8 cellular contexts compared by ENCODE assay signal in genomic region chrX:70196961-70197805, GRCh38. TPM values are rescaled to one million over a fixed set of nuclear protein-coding genes. Genes with fewer than 3 reads are reported as not detected.
DNase-seq lines count a peak whose midpoint lies in the region; ATAC-seq, FAIRE-seq and TF ChIP-seq lines count a peak whose summit lies in the region.

No MANE protein-coding gene starts in this region.

- H3K36me3 Mint-ChIP-seq in neural progenitor cell: no peaks in the 10 kb centered on the region

- FAIRE-seq in urothelium cell line (lab: Jason Lieb, UNC): no peak

- no peaks in the 10 kb centered on the region for H4K20me1 ChIP-seq in neural progenitor cell (ENCODE audit: low read depth)

- H3K9me3 Mint-ChIP-seq in neural progenitor cell: peaks cover 2% of the 10 kb centered on the region

- H3K27ac ChIP-seq in ACC112 (ENCODE audit: low read depth, low read length): no peak overlapping the region
- no peak overlapping the region for H3K27ac ChIP-seq in epithelial cell of prostate
- H3K27ac ChIP-seq in neural progenitor cell: no peak overlapping the region

- H3K4me1 Mint-ChIP-seq in neural progenitor cell: no peaks in the 10 kb centered on the region

- H3K4me3 ChIP-seq in ACC112 (ENCODE audit: low read depth, low read length): no peak overlapping the region; the same call in 1 of the 2 replicates
- H3K4me3 ChIP-seq in neural progenitor cell: no peak overlapping the region

- no peak overlapping the region for H3K4me2 ChIP-seq in neural progenitor cell

- TF ChIP-seq CTCF in neural progenitor cell (IDR thresholded peaks at IDR 0.05): peak; percentile 62

- DNase-seq in NCI-H526 treated with DMSO at 0.1 percent for 48 hours (lab: John Stamatoyannopoulos, UW) (peak; percentile 11), epithelial cell of prostate (ENCODE audit: low read depth, low spot score) (peak; percentile 16), neural progenitor cell (ENCODE audit: low spot score) (peak; percentile 65), urothelium cell line (ENCODE audit: low spot score) (peak; percentile 65)
- peak; percentile 77 for DNase-seq in activated CD8-positive, alpha-beta memory T cell treated with anti-CD3 and anti-CD28 coated beads for 24 hours

- H2AFZ ChIP-seq in ACC112 (ENCODE audit: low read length, unreplicated experiment): peak overlapping the region; percentile 62
- H2AFZ ChIP-seq in neural progenitor cell (replicated peaks): peak overlapping the region; percentile 1

- ATAC-seq in GM18502 (IDR thresholded peaks at IDR 0.05; ENCODE audit: poor library complexity, unreplicated experiment) (peak; percentile 86), HG03025 (IDR thresholded peaks at IDR 0.05; ENCODE audit: low FRiP score, unreplicated experiment) (peak; percentile 87)

- H3K27me3 ChIP-seq in ACC112 (ENCODE audit: insufficient read depth, low read length) (0 out of 2 replicates have a peak, but pooled peaks cover 6% of the 10 kb centered on the region), neural progenitor cell (no peaks in the 10 kb centered on the region)

- no peak overlapping the region for H3K27ac Mint-ChIP-seq in neural progenitor cell

- no peak overlapping the region for H3K4me3 Mint-ChIP-seq in neural progenitor cell

- H3K9ac ChIP-seq in neural progenitor cell: no peak overlapping the region

- H3K27me3 Mint-ChIP-seq in neural progenitor cell (ENCODE audit: insufficient read depth, low read depth): peaks cover 2% of the 10 kb centered on the region

- H3F3A ChIP-seq in neural progenitor cell (ENCODE audit: low read depth): no peaks in the 10 kb centered on the region

- H3K79me2 ChIP-seq in ACC112 (ENCODE audit: control insufficient read depth, insufficient read depth, low read length, unreplicated experiment): no peaks in the 10 kb centered on the region
- no peaks in the 10 kb centered on the region for H3K79me2 ChIP-seq in neural progenitor cell (ENCODE audit: low read depth)

- H3K36me3 ChIP-seq in ACC112 (ENCODE audit: insufficient read depth, low read length) (no peaks in the 10 kb centered on the region), neural progenitor cell (no peaks in the 10 kb centered on the region)

- H3K4me1 ChIP-seq in ACC112 (ENCODE audit: control insufficient read depth, insufficient read depth, low read length, unreplicated experiment) (no peaks in the 10 kb centered on the region), neural progenitor cell (no peaks in the 10 kb centered on the region)

- H3K9me3 ChIP-seq in neural progenitor cell (ENCODE audit: low read depth): no peaks in the 10 kb centered on the region

RNA-seq across cellular contexts. Expression of gene DGAT2L6, which starts 19.9 kb away (rescaled TPM):
- total RNA-seq in neural progenitor cell (ENCODE audit: low replicate concordance): not detected in 2 replicates

RNA-seq across cellular contexts. Expression of gene AWAT1, which starts 37.3 kb away (rescaled TPM):
- total RNA-seq in neural progenitor cell (ENCODE audit: low replicate concordance): not detected in 2 replicates

Comparison
In these comparisons a context has a peak if more than half of its experiments do, and no peak if none do; other contexts are left out.
1. DNase-seq: peak in every context shown above with its lines; median percentile 77 in activated CD8-positive, alpha-beta memory T cell treated with anti-CD3 and anti-CD28 coated beads for 24 hours; 65 in neural progenitor cell; 65 in urothelium cell line; 16 in epithelial cell of prostate; 11 in NCI-H526 treated with DMSO at 0.1 percent for 48 hours.